Comparison of ENCODE assay signal across 8 cellular contexts in genomic region chr13:51832471-51833152, GRCh38. TPM values are rescaled to one million over a fixed set of nuclear protein-coding genes. Genes with fewer than 3 reads are reported as not detected.
DNase-seq lines count a peak whose midpoint lies in the region; ATAC-seq and TF ChIP-seq lines count a peak whose summit lies in the region.

No MANE protein-coding gene starts in this region.

- H3K4me3 ChIP-seq in BE2C (ENCODE audit: low read depth, low read length): no peak overlapping the region
- no peak overlapping the region for H3K4me3 ChIP-seq in RWPE2 (ENCODE audit: severe bottlenecking)
- no peak overlapping the region for H3K4me3 ChIP-seq in body of pancreas
- no peak overlapping the region for H3K4me3 ChIP-seq in left lung

- no peak for TF ChIP-seq POLR2A in body of pancreas (IDR thresholded peaks at IDR 0.05)

- DNase-seq in BE2C (peak; percentile 31), RWPE2 (ENCODE audit: low spot score) (no peak), body of pancreas (peak in 3 of 4 donors; percentile 31 to 51 (median 47)), left lung (no peak), SK-N-DZ (ENCODE audit: low spot score) (no peak), NCI-H2196 (lab: John Stamatoyannopoulos, UW; ENCODE audit: unreplicated experiment) (no peak)

- 66 to 69% methylated on average over 6 of the region's 6 CpGs for WGBS in body of pancreas, 2 donors

- no peaks in the 10 kb centered on the region for H3K27me3 ChIP-seq in BE2C
- no peaks in the 10 kb centered on the region for H3K27me3 ChIP-seq in RWPE2 (ENCODE audit: insufficient read depth, poor library complexity, severe bottlenecking)
- no peaks in the 10 kb centered on the region for H3K27me3 ChIP-seq in body of pancreas
- no peaks in the 10 kb centered on the region for H3K27me3 ChIP-seq in left lung

- H3K27ac ChIP-seq in RWPE2 (ENCODE audit: poor library complexity, severe bottlenecking) (no peak overlapping the region), body of pancreas (no peak overlapping the region), left lung (no peak overlapping the region)

- H3K4me1 ChIP-seq in BE2C (no peaks in the 10 kb centered on the region), RWPE2 (ENCODE audit: insufficient read depth, poor library complexity, severe bottlenecking) (no peaks in the 10 kb centered on the region), body of pancreas (no peaks in the 10 kb centered on the region), left lung (peaks cover 0 to 43% of the 10 kb centered on the region in 2 donors)

- no peaks in the 10 kb centered on the region for H3K36me3 ChIP-seq in BE2C
- no peaks in the 10 kb centered on the region for H3K36me3 ChIP-seq in RWPE2 (ENCODE audit: low read depth)
- H3K36me3 ChIP-seq in body of pancreas (replicated peaks in 1 of 2; ENCODE audit: insufficient read depth in 1 of 2, low read depth in 2 of 2): no peaks in the 10 kb centered on the region
- H3K36me3 ChIP-seq in left lung: no peaks in the 10 kb centered on the region

- intact Hi-C loops in body of pancreas (cut with DNase I) (no loop called here), left lung (cut with DNase I) (no loop called here)

- TF ChIP-seq CTCF in BE2C (IDR thresholded peaks at IDR 0.05; ENCODE audit: low read depth, low read length) (peak; percentile 45), RWPE2 (IDR thresholded peaks at IDR 0.05; ENCODE audit: poor library complexity, severe bottlenecking) (peak; percentile 10), body of pancreas (IDR thresholded peaks at IDR 0.05) (peak in 5 of 7 experiments; percentile 38 to 62 (median 49)), left lung (IDR thresholded peaks at IDR 0.05) (peak in 1 of 2 donors; percentile 13)

- H3K9me3 ChIP-seq in BE2C (no peaks in the 10 kb centered on the region), RWPE2 (ENCODE audit: severe bottlenecking) (no peaks in the 10 kb centered on the region), body of pancreas (no peaks in the 10 kb centered on the region), left lung (no peaks in the 10 kb centered on the region)

- ATAC-seq in GM18520 (IDR thresholded peaks at IDR 0.05; ENCODE audit: unreplicated experiment) (peak; percentile 68), HG03108 (IDR thresholded peaks at IDR 0.05; ENCODE audit: unreplicated experiment) (peak; percentile 68), RWPE2 (ENCODE audit: low read depth) (peak; percentile 60; the same call in 1 of the 3 replicates), body of pancreas (peak; percentile 64), left lung (peak; percentile 78)

RNA-seq across cellular contexts. Expression of gene TMEM272, which starts 12.4 kb away (rescaled TPM):
- not detected for polyA plus RNA-seq in BE2C (2012; ENCODE audit: insufficient read depth, insufficient read length, low read depth)
- total RNA-seq in body of pancreas (not detected), left lung (under 1 TPM in 1 of 2 donors, not detected in 1; 0.13 TPM)
- 0.02 and 2.5 TPM in 2 replicates for polyA plus RNA-seq in SK-N-DZ (2014; cell fraction: cytosol; rRNA removed)
- polyA plus RNA-seq in SK-N-DZ (2014; cell fraction: nucleus; rRNA removed): 0.42 and 0.46 TPM in 2 replicates

RNA-seq across cellular contexts. Expression of gene DHRS12, which starts 28.6 kb away (rescaled TPM):
- 11.0 TPM for polyA plus RNA-seq in BE2C (2012; ENCODE audit: insufficient read depth, insufficient read length, low read depth)
- total RNA-seq in body of pancreas (10 to 100 TPM in 1 of 2 donors, 1 to 10 TPM in 1; 4.0 to 38.7 TPM), left lung (10 to 100 TPM; 11.7 to 12.4 TPM)
- 5.4 and 17.8 TPM in 2 replicates for polyA plus RNA-seq in SK-N-DZ (2014; cell fraction: cytosol; rRNA removed)
- polyA plus RNA-seq in SK-N-DZ (2014; cell fraction: nucleus; rRNA removed): 3.5 and 4.6 TPM in 2 replicates

RNA-seq across cellular contexts. Expression of gene CCDC70, which starts 29.2 kb away (rescaled TPM):
- polyA plus RNA-seq in BE2C (2012; ENCODE audit: insufficient read depth, insufficient read length, low read depth): not detected
- total RNA-seq in body of pancreas (not detected), left lung (not detected)
- not detected in 2 replicates for polyA plus RNA-seq in SK-N-DZ (2014; cell fraction: cytosol; rRNA removed)
- not detected in 2 replicates for polyA plus RNA-seq in SK-N-DZ (2014; cell fraction: nucleus; rRNA removed)

Comparison
In these comparisons a context has a peak if more than half of its experiments do, and no peak if none do; other contexts are left out.
1. DNase-seq: peak in BE2C (single experiment) and body of pancreas (3 of 4); none in RWPE2 (single experiment), left lung (0 of 2), SK-N-DZ (single experiment) and NCI-H2196 (single experiment).
2. Peak in every context shown above with its lines, with median percentiles within 50 percentile points of each other: ATAC-seq.